ENCODE assay signal across 24 cellular contexts in the genomic region with DNA sequence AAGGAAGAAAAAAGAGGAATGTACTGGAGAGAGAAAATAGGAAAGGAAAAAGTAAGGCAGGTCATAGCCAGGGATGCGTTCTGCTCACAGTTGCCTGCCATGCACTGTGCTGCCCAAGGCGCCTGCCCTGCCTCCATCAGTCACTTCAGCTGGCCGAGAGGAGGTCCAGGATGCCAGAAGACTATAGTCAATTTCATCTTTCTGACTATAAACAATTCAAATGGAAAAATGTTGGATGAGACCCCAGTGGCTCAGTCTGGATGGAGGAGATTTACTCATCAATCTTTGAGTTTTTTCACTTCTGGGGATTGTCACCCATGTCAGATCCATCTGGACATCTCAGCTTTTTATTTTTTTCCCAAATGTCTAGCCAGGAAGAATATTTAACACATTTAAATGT. TPM values are rescaled to one million over a fixed set of nuclear protein-coding genes. Genes with fewer than 3 reads are reported as not detected.
DNase-seq lines count a peak whose midpoint lies in the region; ATAC-seq and TF ChIP-seq lines count a peak whose summit lies in the region.
"Had no signal": no experiment of that assay in that cellular context is flagged by ENCODE, and none has a peak within 500 bp of the region (broad histone marks: within the 10 kb centered on the region; RNA-seq: fewer than 3 reads in every experiment).

No MANE protein-coding gene starts in this region.

- H3K4me3 ChIP-seq in Caco-2 (ENCODE audit: low read depth, low read length) (no peak overlapping the region), fibroblast of the aortic adventitia (ENCODE audit: low read depth, low read length) (no peak overlapping the region), sigmoid colon (no peak overlapping the region), right cardiac atrium (ENCODE audit: low read length) (no peak overlapping the region)
- H3K4me3 ChIP-seq: HAP-1, thoracic aorta, vagina had no signal

- BruUV-seq in Caco-2 (replicated peaks; lab: Mats Ljungman, UMichigan): TSS peak; percentile 67

- ATAC-seq in right cardiac atrium (no peak), sciatic nerve (no peak)
- ATAC-seq: left colon had no signal

- H3K4me1 ChIP-seq in Caco-2 (peaks cover 55% of the 10 kb centered on the region), sigmoid colon (peaks cover 0 to 59% (median 31%) of the 10 kb centered on the region in 4 donors), right cardiac atrium (ENCODE audit: control insufficient read depth, insufficient read depth, low read length) (peaks cover 6% of the 10 kb centered on the region)
- H3K4me1 ChIP-seq: foreskin keratinocyte, vagina had no signal

- TF ChIP-seq POLR2A in sigmoid colon (IDR thresholded peaks at IDR 0.05): no peak

- POLR2A ChIA-PET in Caco-2 (lab: Charles Lee): interaction anchor here (0.9 to 1.1 kb wide), 3 partner anchors 37 to 65 kb away, joined by 3 to 5 read pairs (median 5); partner anchors contain the start of gene CLMP

- intact Hi-C loops in Caco-2 (cut with micrococcal nuclease; ENCODE audit: unreplicated experiment): loop anchor here (1.0 to 2.0 kb wide), 6 partner anchors 13 to 65 kb away; partner anchors contain the start of gene CLMP
- intact Hi-C loops in sigmoid colon (cut with DNase I): loop anchor here (5.0 kb wide), 2 partner anchors 34 to 64 kb away; partner anchors contain the start of gene CLMP
- intact Hi-C loops in right cardiac atrium (cut with DNase I): no loop called here
- intact Hi-C loops in sciatic nerve (cut with DNase I): no loop called here

- H3K4me3 Mint-ChIP-seq in Caco-2 (ENCODE audit: unreplicated experiment): peak overlapping the region; percentile 6
- H3K4me3 Mint-ChIP-seq: T-helper 1 cell treated with Interleukin-12 subunit alpha and Interleukin-12 subunit beta and Interleukin-4 antibody, amounts not matched to agents 30 μg/mL and 1 μg/mL, for 36 hours had no signal

- H3K27me3 Mint-ChIP-seq in Caco-2 (ENCODE audit: insufficient read depth, unreplicated experiment): no peaks in the 10 kb centered on the region

- DNase-seq in Caco-2 (no peak), NCI-H446 (lab: John Stamatoyannopoulos, UW) (peak; percentile 53 to 84), fibroblast of the aortic adventitia (ENCODE audit: low read depth) (peak; percentile 47), sigmoid colon (no peak), right cardiac atrium (no peak), sciatic nerve (ENCODE audit: low spot score) (no peak), dedifferentiated amniotic fluid mesenchymal stem cell (ENCODE audit: extremely low spot score) (no peak)
- DNase-seq: activated CD4-positive, alpha-beta T cell treated with anti-CD3 and anti-CD28 coated beads for 48 hours; activated naive CD4-positive, alpha-beta T cell treated with anti-CD3 and anti-CD28 coated beads, Interleukin-2, amount 50 U/mL, for 16 hours; CD4-positive, alpha-beta memory T cell; cerebellar nuclear complex; left colon; NCI-H187; RPMI8226; stimulated activated CD4-positive, alpha-beta T cell treated with anti-CD3 and anti-CD28 coated beads, Interleukin-12 subunit alpha, Interleukin-12 subunit beta, amount 100 ng/mL, for 4 hours; stimulated activated CD4-positive, alpha-beta T cell treated with anti-CD3 and anti-CD28 coated beads, Interleukin-4, amount 100 ng/mL, for 24 hours; stimulated activated naive CD4-positive, alpha-beta T cell had no signal

- no peaks in the 10 kb centered on the region for H3K36me3 Mint-ChIP-seq in Caco-2 (ENCODE audit: insufficient read depth, unreplicated experiment)
- H3K36me3 Mint-ChIP-seq: CD4-positive, alpha-beta memory T cell had no signal

- no peak for TF ChIP-seq EP300 in sigmoid colon (IDR thresholded peaks at IDR 0.05)

- peaks cover 24% of the 10 kb centered on the region for H3K4me1 Mint-ChIP-seq in Caco-2 (ENCODE audit: low read depth, unreplicated experiment)

- H3K27me3 ChIP-seq in Caco-2 (replicated peaks; ENCODE audit: control insufficient read depth, insufficient read depth, low read length): no peaks in the 10 kb centered on the region
- H3K27me3 ChIP-seq in sigmoid colon: no peaks in the 10 kb centered on the region
- no peaks in the 10 kb centered on the region for H3K27me3 ChIP-seq in right cardiac atrium (ENCODE audit: control insufficient read depth, insufficient read depth)
- H3K27me3 ChIP-seq: foreskin keratinocyte, vagina had no signal

- peak overlapping the region; percentile 81 for H3K27ac Mint-ChIP-seq in Caco-2 (ENCODE audit: unreplicated experiment)

- H3K27ac ChIP-seq in sigmoid colon (peak overlapping the region; percentile 56 to 77 (median 70)), right cardiac atrium (ENCODE audit: low read length) (no peak overlapping the region)
- H3K27ac ChIP-seq: foreskin keratinocyte, thoracic aorta, vagina had no signal

- H3K9me3 Mint-ChIP-seq in Caco-2 (ENCODE audit: unreplicated experiment): no peaks in the 10 kb centered on the region
- H3K9me3 Mint-ChIP-seq: T-helper 1 cell treated with Interleukin-12 subunit alpha and Interleukin-12 subunit beta and Interleukin-4 antibody, amounts not matched to agents 30 μg/mL and 1 μg/mL, for 36 hours had no signal

- H3K36me3 ChIP-seq in Caco-2 (ENCODE audit: control insufficient read depth, insufficient read depth, low read length) (no peaks in the 10 kb centered on the region), sigmoid colon (no peaks in the 10 kb centered on the region)
- H3K36me3 ChIP-seq: HAP-1, thoracic aorta, vagina had no signal

- CTCF ChIA-PET in Caco-2 (lab: Charles Lee): interaction anchor here (0.8 to 2.0 kb wide), 7 partner anchors 9 to 129 kb away, joined by 3 to 20 read pairs (median 5); no protein-coding TSS in a partner anchor

- TF ChIP-seq CTCF in Caco-2 (IDR thresholded peaks at IDR 0.05; ENCODE audit: insufficient read depth in 1 of 2, low read depth in 1 of 2, low read length in 1 of 2, severe bottlenecking in 1 of 2, unreplicated experiment in 1 of 2) (no peak), fibroblast of the aortic adventitia (IDR thresholded peaks at IDR 0.05; ENCODE audit: insufficient read depth, low read length) (no peak), sigmoid colon (IDR thresholded peaks at IDR 0.05) (no peak)

- WGBS in sigmoid colon, 2 donors: 86 to 91% methylated on average over 3 of the region's 3 CpGs
- 88% methylated on average over 3 of the region's 3 CpGs for WGBS in right cardiac atrium

- H3K9me3 ChIP-seq in Caco-2: no peaks in the 10 kb centered on the region
- H3K9me3 ChIP-seq in sigmoid colon: no peaks in the 10 kb centered on the region
- H3K9me3 ChIP-seq in right cardiac atrium (ENCODE audit: control insufficient read depth, low read length): no peaks in the 10 kb centered on the region
- H3K9me3 ChIP-seq: HAP-1, thoracic aorta, vagina had no signal

RNA-seq across cellular contexts. Expression of gene CLMP, which starts 36.7 kb away (rescaled TPM):
- total RNA-seq in Caco-2 (2022): 44.0 and 58.9 TPM in 2 replicates
- total RNA-seq in fibroblast of the aortic adventitia (ENCODE audit: low replicate concordance): 187 and 235 TPM in 2 replicates
- total RNA-seq in sigmoid colon: 100 to 1,000 TPM; 104 to 180 (median 164) TPM
- polyA plus RNA-seq in sigmoid colon: 10 to 100 TPM in 1 of 3 donors, 1 to 10 TPM in 2; 1.4 to 12.1 (median 9.0) TPM
- 10 to 100 TPM in 3 of 4 donors, 1 to 10 TPM in 1; 5.0 to 34.1 (median 19.3) TPM for total RNA-seq in right cardiac atrium
- 6.6 TPM for polyA plus RNA-seq in right cardiac atrium
- 74.6 TPM for total RNA-seq in sciatic nerve
- total RNA-seq: HepG2, SK-MEL-5 had no signal
- polyA plus RNA-seq: HepG2 had no signal

Comparison
In these comparisons a context has a peak if more than half of its experiments do, and no peak if none do; other contexts are left out.
1. DNase-seq: peak in NCI-H446 (2 of 2) and fibroblast of the aortic adventitia (single experiment); none in Caco-2 (0 of 2), sigmoid colon (single experiment), right cardiac atrium (0 of 3), sciatic nerve (single experiment) and dedifferentiated amniotic fluid mesenchymal stem cell (single experiment).
2. intact Hi-C loops: an anchor here in Caco-2 (1.0 to 2.0 kb wide) and sigmoid colon (5.0 kb wide); none called in right cardiac atrium and sciatic nerve.